Comparison of ENCODE assay signal across 24 cellular contexts in genomic region chr19:43306097-43306496, GRCh38. TPM values are rescaled to one million over a fixed set of nuclear protein-coding genes. Genes with fewer than 3 reads are reported as not detected.
"Had no signal": no experiment of that assay in that cellular context is flagged by ENCODE, and none has a peak within 500 bp of the region (broad histone marks: within the 10 kb centered on the region; RNA-seq: fewer than 3 reads in every experiment).

No MANE protein-coding gene starts in this region.

- H3K27ac Mint-ChIP-seq: activated CD4-positive, alpha-beta T cell treated with anti-CD3 and anti-CD28 coated beads, Interleukin-2, amount 10 ng/mL, durations not matched to agents 24 days and 14 days; activated CD8-positive, alpha-beta T cell treated with anti-CD3 and anti-CD28 coated beads, Interleukin-2, amount 10 ng/mL, durations not matched to agents 7 days and 5 days; activated naive CD4-positive, alpha-beta T cell treated with anti-CD3 and anti-CD28 coated beads, Interleukin-2, amount 50 U/mL, for 72 hours; immature natural killer cell; nephron progenitor cell; T-helper 17 cell had no signal

- H3K27me3 Mint-ChIP-seq: activated CD4-positive, alpha-beta T cell treated with anti-CD3 and anti-CD28 coated beads, Interleukin-2, amount 10 ng/mL, durations not matched to agents 24 days and 14 days had no signal

- H3K27me3 ChIP-seq: right atrium auricular region, transverse colon had no signal

- H3K36me3 Mint-ChIP-seq: activated naive CD4-positive, alpha-beta T cell treated with anti-CD3 and anti-CD28 coated beads, Interleukin-2, amount 50 U/mL, for 72 hours; immature natural killer cell had no signal

- DNase-seq: activated CD4-positive, alpha-beta T cell treated with anti-CD3 and anti-CD28 coated beads, Interleukin-2, amount 10 ng/mL, durations not matched to agents 24 days and 14 days; activated CD4-positive, CD25-positive, alpha-beta regulatory T cell; activated CD8-positive, alpha-beta memory T cell treated with anti-CD3 and anti-CD28 coated beads, Interleukin-2, amount 50 U/mL, for 4 hours; activated CD8-positive, alpha-beta T cell treated with anti-CD3 and anti-CD28 coated beads, Interleukin-2, amount 10 ng/mL, durations not matched to agents 7 days and 5 days; activated effector memory CD4-positive, alpha-beta T cell treated with anti-CD3 and anti-CD28 coated beads, Interleukin-2, amount 50 U/mL, for 16 hours; activated T-cell treated with anti-CD3 and anti-CD28 coated beads, Interleukin-2, amount 50 U/mL, for 48 hours; amniotic stem cell; caudate nucleus; immature natural killer cell; lower lobe of right lung; nephron progenitor cell; occipital lobe; stimulated activated CD4-positive, alpha-beta T cell treated with anti-CD3 and anti-CD28 coated beads, Interleukin-4, amount 100 ng/mL, for 24 hours; stimulated activated naive CD4-positive, alpha-beta T cell; T-helper 17 cell; transverse colon had no signal

- H3K4me1 Mint-ChIP-seq: activated CD4-positive, alpha-beta T cell treated with anti-CD3 and anti-CD28 coated beads, Interleukin-2, amount 10 ng/mL, durations not matched to agents 24 days and 14 days; immature natural killer cell; nephron progenitor cell; T-helper 17 cell had no signal

- ATAC-seq: activated CD8-positive, alpha-beta T cell treated with anti-CD3 and anti-CD28 coated beads, Interleukin-2, amount 10 ng/mL, durations not matched to agents 7 days and 5 days; activated naive CD4-positive, alpha-beta T cell treated with anti-CD3 and anti-CD28 coated beads, Interleukin-2, amount 50 U/mL, for 72 hours; lower lobe of right lung; T-helper 17 cell had no signal

- H3K4me3 ChIP-seq: esophagus muscularis mucosa, lower lobe of right lung, right atrium auricular region, skin epidermis, transverse colon had no signal

- H3K9me3 Mint-ChIP-seq: activated CD4-positive, alpha-beta T cell treated with anti-CD3 and anti-CD28 coated beads, Interleukin-2, amount 10 ng/mL, durations not matched to agents 24 days and 14 days; activated naive CD4-positive, alpha-beta T cell treated with anti-CD3 and anti-CD28 coated beads, Interleukin-2, amount 50 U/mL, for 72 hours had no signal

- FAIRE-seq: colon had no signal

- H3K27ac ChIP-seq: esophagus muscularis mucosa, lower lobe of right lung, right atrium auricular region, skin epidermis, transverse colon had no signal

- H3K9me3 ChIP-seq: lower lobe of right lung, right atrium auricular region, transverse colon had no signal

- H3K4me1 ChIP-seq: esophagus muscularis mucosa, lower lobe of right lung, right atrium auricular region, transverse colon had no signal

- H3K36me3 ChIP-seq: esophagus muscularis mucosa, lower lobe of right lung, right atrium auricular region, transverse colon had no signal

- H3K4me3 Mint-ChIP-seq: activated CD4-positive, alpha-beta T cell treated with anti-CD3 and anti-CD28 coated beads, Interleukin-2, amount 10 ng/mL, durations not matched to agents 24 days and 14 days; activated CD8-positive, alpha-beta T cell treated with anti-CD3 and anti-CD28 coated beads, Interleukin-2, amount 10 ng/mL, durations not matched to agents 7 days and 5 days; immature natural killer cell; nephron progenitor cell; T-helper 17 cell had no signal

RNA-seq across cellular contexts. Expression of gene PSG9, which starts 36.8 kb away (rescaled TPM):
- total RNA-seq: activated CD4-positive, alpha-beta T cell treated with anti-CD3 and anti-CD28 coated beads, Interleukin-2, amount 10 ng/mL, durations not matched to agents 24 days and 14 days; activated CD8-positive, alpha-beta T cell treated with anti-CD3 and anti-CD28 coated beads, Interleukin-2, amount 10 ng/mL, durations not matched to agents 7 days and 5 days; esophagus muscularis mucosa; left colon; lower lobe of right lung; occipital lobe; posterior vena cava; right atrium auricular region; subcutaneous adipose tissue; transverse colon had no signal
- polyA plus RNA-seq: immature natural killer cell had no signal

RNA-seq across cellular contexts. Expression of gene CD177, which starts 47.4 kb away (rescaled TPM):
- total RNA-seq: activated CD4-positive, alpha-beta T cell treated with anti-CD3 and anti-CD28 coated beads, Interleukin-2, amount 10 ng/mL, durations not matched to agents 24 days and 14 days; activated CD8-positive, alpha-beta T cell treated with anti-CD3 and anti-CD28 coated beads, Interleukin-2, amount 10 ng/mL, durations not matched to agents 7 days and 5 days; activated naive CD4-positive, alpha-beta T cell treated with anti-CD3 and anti-CD28 coated beads, Interleukin-2, amount 50 U/mL, for 72 hours; T-helper 17 cell had no signal
- polyA plus RNA-seq: immature natural killer cell had no signal
